In the genomic region with DNA sequence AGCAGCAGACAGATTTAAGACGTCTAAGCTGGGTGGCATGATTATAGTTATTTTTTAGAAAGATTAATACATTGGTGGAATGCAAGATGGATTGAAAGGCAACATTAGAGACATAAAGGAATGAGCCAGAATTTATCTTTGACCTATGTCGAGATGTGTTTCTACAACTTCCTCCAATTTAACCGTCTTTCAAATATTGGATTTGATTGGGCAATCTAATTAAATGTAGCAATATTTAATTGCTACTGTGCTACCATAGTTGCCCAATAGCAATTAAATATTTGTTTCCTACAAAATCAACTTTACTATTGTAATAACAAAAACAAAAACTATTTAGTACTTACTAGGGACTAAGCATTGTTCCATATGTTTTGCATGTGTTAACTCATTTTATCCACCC, we compare ENCODE assay signal across 30 cellular contexts. TPM values are rescaled to one million over a fixed set of nuclear protein-coding genes. Genes with fewer than 3 reads are reported as not detected.
"Had no signal": no experiment of that assay in that cellular context is flagged by ENCODE, and none has a peak within 500 bp of the region (broad histone marks: within the 10 kb centered on the region; RNA-seq: fewer than 3 reads in every experiment).

No MANE protein-coding gene starts in this region.

- H3K4me3 ChIP-seq: esophagus squamous epithelium, gastrocnemius medialis, heart right ventricle, left lung, lower lobe of right lung had no signal

- FAIRE-seq: endometrium, islet of Langerhans had no signal

- ATAC-seq: effector memory CD8-positive, alpha-beta T cell; esophagus mucosa; gastrocnemius medialis; heart right ventricle; left cardiac atrium; left lung; left ventricle myocardium superior; lower lobe of right lung; naive thymus-derived CD4-positive, alpha-beta T cell had no signal

- H3K4me1 ChIP-seq: gastrocnemius medialis, heart right ventricle, left lung, lower lobe of right lung had no signal

- H3K27me3 ChIP-seq: gastrocnemius medialis, heart right ventricle had no signal

- H3K27ac ChIP-seq: esophagus squamous epithelium, gastrocnemius medialis, heart right ventricle, lower lobe of right lung had no signal

- DNase-seq: cortex of kidney; effector CD8-positive, alpha-beta T cell; effector memory CD8-positive, alpha-beta T cell; endodermal cell; erythroblast; esophagus squamous epithelium; foreskin fibroblast; foreskin melanocyte; gastrocnemius medialis; glutamatergic neuron; head of caudate nucleus; heart right ventricle; hippocampal formation; left cardiac atrium; left lung; left ventricle myocardium superior; lower lobe of right lung; mesendoderm; midbrain; naive thymus-derived CD4-positive, alpha-beta T cell had no signal

- H3K36me3 ChIP-seq: esophagus squamous epithelium, gastrocnemius medialis, heart right ventricle, left lung, lower lobe of right lung had no signal

- H3K9me3 ChIP-seq: gastrocnemius medialis had no signal

RNA-seq across cellular contexts. Expression of a gene that starts 30.4 kb away (rescaled TPM):
- total RNA-seq: dermis microvascular lymphatic vessel endothelial cell; esophagus mucosa; glomerular endothelial cell; heart right ventricle; kidney epithelial cell; left cardiac atrium; left lung; left ventricle myocardium superior; lower lobe of right lung; lung microvascular endothelial cell; mononuclear cell; naive thymus-derived CD4-positive, alpha-beta T cell had no signal
- polyA plus RNA-seq: heart right ventricle; keratinocyte; naive thymus-derived CD4-positive, alpha-beta T cell had no signal

RNA-seq across cellular contexts. Expression of a gene that starts 39.8 kb away (rescaled TPM):
- total RNA-seq: glomerular endothelial cell; kidney epithelial cell; mononuclear cell; mucosa of gallbladder; naive thymus-derived CD4-positive, alpha-beta T cell had no signal
- polyA plus RNA-seq: keratinocyte; naive thymus-derived CD4-positive, alpha-beta T cell had no signal
